In the genomic region with DNA sequence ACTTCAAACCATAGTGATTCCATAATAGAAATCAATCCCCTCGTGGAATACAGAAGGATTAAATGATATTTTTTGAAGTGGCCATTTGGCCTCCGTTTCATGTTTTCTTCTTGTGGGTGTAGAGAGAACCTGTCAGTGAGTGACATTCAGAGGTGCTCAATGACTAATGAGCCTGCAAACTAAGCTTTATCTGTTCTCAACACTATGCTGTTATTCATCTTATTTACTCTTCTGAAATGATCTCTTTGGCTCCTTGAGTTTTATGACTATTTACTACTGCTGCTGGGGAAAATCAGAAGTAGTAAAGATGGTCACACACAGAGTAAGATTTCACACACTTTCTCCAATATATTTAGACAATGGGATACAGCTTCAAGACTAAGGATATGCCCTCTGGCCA, we compare ENCODE assay signal across 22 cellular contexts. TPM values are rescaled to one million over a fixed set of nuclear protein-coding genes. Genes with fewer than 3 reads are reported as not detected.
A peak's percentile ranks its signal among the peaks of the same experiment; 100 is the strongest.
DNase-seq lines count a peak whose midpoint lies in the region; ATAC-seq, FAIRE-seq and TF ChIP-seq lines count a peak whose summit lies in the region.
"Had no signal": no experiment of that assay in that cellular context is flagged by ENCODE, and none has a peak within 500 bp of the region (broad histone marks: within the 10 kb centered on the region; RNA-seq: fewer than 3 reads in every experiment).

No MANE protein-coding gene starts in this region.

- no peaks in the 10 kb centered on the region for H3K27me3 ChIP-seq in GM12878 (replicated peaks in 1 of 2; ENCODE audit: control insufficient read depth in 2 of 2, insufficient read depth in 2 of 2, low read length in 1 of 2)
- no peaks in the 10 kb centered on the region for H3K27me3 ChIP-seq in naive thymus-derived CD4-positive, alpha-beta T cell (ENCODE audit: control insufficient read depth in 2 of 2, insufficient read depth in 2 of 2, low read length in 2 of 2)
- H3K27me3 ChIP-seq: body of pancreas, upper lobe of left lung had no signal

- TF ChIP-seq EP300 in GM12878 (IDR thresholded peaks at IDR 0.05; ENCODE audit: borderline replicate concordance in 1 of 2, control insufficient read depth in 1 of 2, low read depth in 2 of 2, low read length in 2 of 2), result no peak

- intact Hi-C loops in GM12878 (cut with micrococcal nuclease; ENCODE audit: unreplicated experiment), result no loop called here
- intact Hi-C loops in naive thymus-derived CD4-positive, alpha-beta T cell (cut with micrococcal nuclease), result loop anchor here in 1 of 2 donors (2.0 kb wide), 1 partner anchor 15 kb away; no protein-coding TSS in a partner anchor

- H3K36me3 ChIP-seq in GM12878 (ENCODE audit: control insufficient read depth in 2 of 2, insufficient read depth in 2 of 2, low read length in 1 of 2), result peaks cover 1 to 4% of the 10 kb centered on the region in 2 experiments; a peak in 2 of 4 replicates
- H3K36me3 ChIP-seq in naive thymus-derived CD4-positive, alpha-beta T cell (ENCODE audit: control insufficient read depth in 2 of 3, insufficient read depth in 3 of 3, low read length in 3 of 3), result no peaks in the 10 kb centered on the region
- H3K36me3 ChIP-seq: prostate gland, upper lobe of left lung had no signal

- SMC1A ChIA-PET in GM12878 (lab: Charles Lee; ENCODE audit: uncharacterized antibody, unreplicated experiment), result interaction anchor here (0.6 to 1.8 kb wide), 6 partner anchors 9 to 29 kb away, joined by 3 to 9 read pairs (median 5); no protein-coding TSS in a partner anchor

- no peak for TF ChIP-seq RAD21 in GM12878 (IDR thresholded peaks at IDR 0.05; ENCODE audit: insufficient read depth, low read depth, low read length)

- H3K9me3 Mint-ChIP-seq in naive thymus-derived CD4-positive, alpha-beta T cell, result peaks cover 0 to 40% (median 21%) of the 10 kb centered on the region in 11 donors

- DNase-seq in NCI-H1105 treated with DMSO at 0.1 percent for 48 hours (lab: John Stamatoyannopoulos, UW), result peak; percentile 43
- DNase-seq in NCI-H1105 (lab: John Stamatoyannopoulos, UW), result no peak
- DNase-seq in GM19239 (ENCODE audit: insufficient read length, low spot score), result no peak
- DNase-seq in GM12878 (ENCODE audit: low read depth, low spot score), result no peak
- DNase-seq in naive thymus-derived CD4-positive, alpha-beta T cell, result no peak
- DNase-seq in NOMO-1 treated with DMSO at 0.1 percent for 48 hours (lab: John Stamatoyannopoulos, UW; ENCODE audit: unreplicated experiment), result no peak
- DNase-seq: activated CD4-positive, CD25-positive, alpha-beta regulatory T cell; activated naive CD4-positive, alpha-beta T cell treated with anti-CD3 and anti-CD28 coated beads for 36 hours; body of pancreas; cortex of kidney; mammary epithelial cell; NCI-H2081; upper lobe of left lung had no signal

- WGBS in GM12878 (ENCODE audit: insufficient coverage, insufficient replicate concordance, low lambda C conversion rate, missing lambda C conversion rate), result 43% methylated on average over 2 of the region's 2 CpGs

- no TSS peak for BruUV-seq in GM12878 (replicated peaks; lab: Mats Ljungman, UMichigan)

- H3K4me1 ChIP-seq in GM12878 (ENCODE audit: control insufficient read depth, insufficient read depth, low read length), result peaks cover 4% of the 10 kb centered on the region; the same call in 1 of the 2 replicates
- H3K4me1 ChIP-seq in naive thymus-derived CD4-positive, alpha-beta T cell (ENCODE audit: control insufficient read depth in 2 of 2, insufficient read depth in 2 of 2, low read length in 2 of 2), result peaks cover 5 to 12% of the 10 kb centered on the region in 2 donors
- H3K4me1 ChIP-seq: prostate gland had no signal

- FAIRE-seq in GM19239 (lab: Jason Lieb, UNC), result peak; percentile 26
- peak; percentile 62 for FAIRE-seq in GM12878 (lab: Jason Lieb, UNC)
- FAIRE-seq: A204.1 had no signal

- no peak overlapping the region for H3K4me3 ChIP-seq in GM12878
- no peak overlapping the region for H3K4me3 ChIP-seq in naive thymus-derived CD4-positive, alpha-beta T cell (ENCODE audit: low read length)
- H3K4me3 ChIP-seq: body of pancreas, prostate gland, smooth muscle cell, upper lobe of left lung had no signal

- peaks cover 6 to 85% (median 61%) of the 10 kb centered on the region in 7 donors for H3K4me1 Mint-ChIP-seq in naive thymus-derived CD4-positive, alpha-beta T cell

- TF ChIP-seq CTCF in GM12878 (IDR thresholded peaks at IDR 0.05 in 2 of 3, conservative IDR thresholded peaks at IDR 0.05 in 1 of 3; ENCODE audit: control insufficient read depth in 2 of 3, extremely low read depth in 1 of 3, insufficient read depth in 1 of 3, low read depth in 3 of 3, low read length in 3 of 3), result no peak

- no peaks in the 10 kb centered on the region for H3K27me3 Mint-ChIP-seq in naive thymus-derived CD4-positive, alpha-beta T cell

- no peak overlapping the region; the same call in 1 of the 2 replicates for H3K4me2 ChIP-seq in GM12878 (ENCODE audit: control insufficient read depth, insufficient read depth)
- H3K4me2 ChIP-seq: smooth muscle cell had no signal

- peaks cover 18% of the 10 kb centered on the region for H3K9me3 ChIP-seq in GM12878 (replicated peaks; ENCODE audit: control insufficient read depth, insufficient read depth, low read length)
- peaks cover 0 to 5% (median 0%) of the 10 kb centered on the region in 3 experiments for H3K9me3 ChIP-seq in naive thymus-derived CD4-positive, alpha-beta T cell (ENCODE audit: control insufficient read depth in 2 of 3, low read length in 3 of 3)
- H3K9me3 ChIP-seq: prostate gland had no signal

- TF ChIP-seq POLR2A in GM12878 (IDR thresholded peaks at IDR 0.05; ENCODE audit: low read depth, low read length), result no peak

- H3K79me2 ChIP-seq in GM12878 (ENCODE audit: control insufficient read depth, insufficient read depth, low read length), result peaks cover 86% of the 10 kb centered on the region

- peaks cover 11 to 34% (median 22%) of the 10 kb centered on the region in 5 donors for H3K36me3 Mint-ChIP-seq in naive thymus-derived CD4-positive, alpha-beta T cell

- POLR2A ChIA-PET in GM12878 (lab: Charles Lee), result interaction anchor here (1.0 to 1.6 kb wide), 4 partner anchors 9 to 31 kb away, joined by 3 to 7 read pairs (median 4); no protein-coding TSS in a partner anchor
- POLR2A ChIA-PET in naive thymus-derived CD4-positive, alpha-beta T cell (lab: Charles Lee), result no interaction called here

- H3K27ac Mint-ChIP-seq in naive thymus-derived CD4-positive, alpha-beta T cell, result peak overlapping the region in 1 of 9 donors; percentile 24
- H3K27ac Mint-ChIP-seq: activated naive CD4-positive, alpha-beta T cell treated with anti-CD3 and anti-CD28 coated beads for 36 hours; nephron; T-helper 1 cell treated with Interleukin-12 subunit alpha and Interleukin-12 subunit beta and Interleukin-4 antibody, amounts not matched to agents 30 μg/mL and 1 μg/mL, for 36 hours had no signal

- no peak overlapping the region for H3K9ac ChIP-seq in GM12878 (ENCODE audit: control insufficient read depth, insufficient read depth, low read length)

- H3K4me3 Mint-ChIP-seq in naive thymus-derived CD4-positive, alpha-beta T cell, result peak overlapping the region in 2 of 10 donors; percentile 9 to 25
- H3K4me3 Mint-ChIP-seq: activated naive CD4-positive, alpha-beta T cell treated with anti-CD3 and anti-CD28 coated beads for 36 hours; CD14-positive monocyte; nephron; T-helper 1 cell treated with Interleukin-12 subunit alpha and Interleukin-12 subunit beta and Interleukin-4 antibody, amounts not matched to agents 30 μg/mL and 1 μg/mL, for 36 hours had no signal

- no peak overlapping the region for H3K27ac ChIP-seq in GM12878 (ENCODE audit: control insufficient read depth, insufficient read depth)
- no peak overlapping the region for H3K27ac ChIP-seq in naive thymus-derived CD4-positive, alpha-beta T cell (ENCODE audit: low read depth, low read length)
- H3K27ac ChIP-seq: body of pancreas, prostate gland, upper lobe of left lung had no signal

- ATAC-seq in GM12878 (peak; percentile 46), GM19467 (IDR thresholded peaks at IDR 0.05; ENCODE audit: unreplicated experiment) (no peak), GM18870 (IDR thresholded peaks at IDR 0.05; ENCODE audit: unreplicated experiment) (no peak)
- peak; percentile 18 for ATAC-seq in naive thymus-derived CD4-positive, alpha-beta T cell
- ATAC-seq: body of pancreas, Right ventricle myocardium inferior had no signal

- in situ Hi-C loops in GM12878 (cut with MboI), result no loop called here

- H2AFZ ChIP-seq in GM12878 (ENCODE audit: control insufficient read depth, low read depth, low read length), result no peak overlapping the region

- CTCF ChIA-PET in GM12878 (lab: Yijun Ruan, JAX), result interaction anchor here (0.9 to 2.1 kb wide), 4 partner anchors 10 to 135 kb away, joined by 3 to 6 read pairs (median 4); no protein-coding TSS in a partner anchor
- CTCF ChIA-PET in naive thymus-derived CD4-positive, alpha-beta T cell (lab: Charles Lee), result no interaction called here

- RAD21 ChIA-PET in GM12878 (lab: Charles Lee; ENCODE audit: unreplicated experiment), result interaction anchor here (0.7 to 1.0 kb wide), 3 partner anchors 15 to 89 kb away, joined by 3 read pairs; no protein-coding TSS in a partner anchor

- H4K20me1 ChIP-seq in GM12878 (ENCODE audit: control insufficient read depth, insufficient read depth), result no peaks in the 10 kb centered on the region

TF ChIP-seq in GM12878, 131 proteins besides CTCF, POLR2A, EP300 and RAD21 (continues in another document):
- TF ChIP-seq SP1 (IDR thresholded peaks at IDR 0.05; ENCODE audit: low read depth, low read length) (no peak), HDAC2 (IDR thresholded peaks at IDR 0.05) (no peak)

RNA-seq across cellular contexts. Expression of a gene that starts 30.4 kb away (rescaled TPM):
- 216 and 232 TPM in 2 replicates for total RNA-seq in GM12878 (2013; cell fraction: nucleolus; rRNA removed)
- total RNA-seq in GM12878 (2014; rRNA removed) (46.0 and 56.0 TPM in 2 replicates), GM12878 (2014; rRNA removed; fragmentation: Illumina TruSeq; extraction: Trizol) (67.8 TPM in 2 replicates), GM12878 (2021) (51.1 and 54.9 TPM in 2 replicates)
- polyA plus RNA-seq in GM12878 (2011; ENCODE audit: low read depth), result 9.9 TPM
- polyA plus RNA-seq in GM12878 (2011; rRNA removed) (27.1 and 39.4 TPM in 2 replicates), GM12878 (2014; fragmentation: Illumina TruSeq; extraction: Trizol) (51.0 and 74.4 TPM in 2 replicates), GM12878 (2014; fragmentation: Nextera tagmentation; extraction: Ambion mirVana) (10 to 100 TPM; 15.9 to 18.6 TPM), GM12878 (2014; rRNA removed) (22.9 and 29.1 TPM in 2 replicates), GM12878 (2016; fragmentation: Nextera tagmentation; extraction: Ambion mirVana) (10 to 100 TPM; 53.0 to 62.2 TPM)
- polyA plus RNA-seq in GM12878 (2011; cell fraction: cytosol; rRNA removed), result 11.5 and 16.7 TPM in 2 replicates
- 37.7 and 38.4 TPM in 2 replicates for polyA plus RNA-seq in GM12878 (2011; cell fraction: nucleus; rRNA removed)
- polyA plus RNA-seq in GM12878 (2012), result 20.4 and 23.0 TPM in 2 replicates
- polyA minus RNA-seq in GM12878 (2011; rRNA and poly(A)+ RNA removed), result 30.6 and 40.5 TPM in 2 replicates
- polyA minus RNA-seq in GM12878 (2011; cell fraction: cytosol; rRNA and poly(A)+ RNA removed), result 14.3 and 17.3 TPM in 2 replicates
- 48.6 and 86.0 TPM in 2 replicates for polyA minus RNA-seq in GM12878 (2011; cell fraction: nucleus; rRNA and poly(A)+ RNA removed)
- total RNA-seq in naive thymus-derived CD4-positive, alpha-beta T cell, result 100 to 1,000 TPM in 1 of 5 experiments, 10 to 100 TPM in 4; 21.9 to 101 (median 50.6) TPM
- polyA plus RNA-seq in naive thymus-derived CD4-positive, alpha-beta T cell, result 10 to 100 TPM; 11.0 to 25.0 TPM

Comparison
In these comparisons a context has a peak if more than half of its experiments do, and no peak if none do; other contexts are left out.
1. ATAC-seq: peak in GM12878 (single experiment) and naive thymus-derived CD4-positive, alpha-beta T cell (single experiment); none in GM19467 (single experiment) and GM18870 (single experiment).